In genomic region chr11:95097209-95097608, GRCh38 we compare ENCODE assay signal across 16 cellular contexts. TPM values are rescaled to one million over a fixed set of nuclear protein-coding genes. Genes with fewer than 3 reads are reported as not detected.
"Had no signal": no experiment of that assay in that cellular context is flagged by ENCODE, and none has a peak within 500 bp of the region (broad histone marks: within the 10 kb centered on the region; RNA-seq: fewer than 3 reads in every experiment).

No MANE protein-coding gene starts in this region.

- H3K4me3 Mint-ChIP-seq: natural killer cell had no signal

- H3K9me3 Mint-ChIP-seq: natural killer cell had no signal

- H3K27ac Mint-ChIP-seq: natural killer cell, progenitor cell of endocrine pancreas had no signal

- ATAC-seq: left lobe of liver, natural killer cell, right cardiac atrium had no signal

- H3K36me3 ChIP-seq: adrenal gland, uterus had no signal

- DNase-seq: activated CD4-positive, alpha-beta T cell treated with anti-CD3 and anti-CD28 coated beads, Interleukin-2, amount 50 U/mL, for 48 hours; activated CD4-positive, CD25-positive, alpha-beta regulatory T cell treated with anti-CD3 and anti-CD28 coated beads, Interleukin-2, amount 50 U/mL, for 72 hours; activated naive CD4-positive, alpha-beta T cell; adrenal gland; dorsolateral prefrontal cortex; erythroblast; natural killer cell; occipital lobe; right cardiac atrium; T-helper 9 cell; uterus had no signal

- H3K36me3 Mint-ChIP-seq: natural killer cell had no signal

- H3K9me3 ChIP-seq: adrenal gland, uterus had no signal

- H3K27me3 ChIP-seq: adrenal gland, dorsolateral prefrontal cortex, uterus had no signal

- H3K4me3 ChIP-seq: adrenal gland, smooth muscle cell, uterus had no signal

RNA-seq across cellular contexts. Expression of gene KDM4F, which starts 48.0 kb away (rescaled TPM):
- total RNA-seq: adrenal gland, dorsolateral prefrontal cortex, left lobe of liver, mucosa of gallbladder, natural killer cell, occipital lobe, progenitor cell of endocrine pancreas, right cardiac atrium, SK-MEL-5, smooth muscle cell, uterus had no signal
